In genomic region chr9:13627071-13627470, GRCh38 we compare ENCODE assay signal across 34 cellular contexts.
"Had no signal": no experiment of that assay in that cellular context is flagged by ENCODE, and none has a peak within 500 bp of the region (broad histone marks: within the 10 kb centered on the region; RNA-seq: fewer than 3 reads in every experiment).

No MANE protein-coding gene starts in this region.

- H3K4me3 ChIP-seq: MG63 had no signal

- H3K27me3 ChIP-seq: MG63 had no signal

- H3K4me2 ChIP-seq: KMS-11 had no signal

- H3K27ac ChIP-seq: KMS-11 had no signal

- H3K9ac ChIP-seq: KMS-11 had no signal

- DNase-seq: Kasumi-1, MG63, MM.1S, MV-4-11, NCI-H1048, NCI-H1092, NCI-H1092 treated with DMSO at 0.1 percent for 48 hours, NCI-H1105, NCI-H1105 treated with DMSO at 0.1 percent for 48 hours, NCI-H1417, NCI-H1417 treated with DMSO at 0.1 percent for 48 hours, NCI-H1436, NCI-H1436 treated with DMSO at 0.1 percent for 48 hours, NCI-H146, NCI-H1694, NCI-H1694 treated with DMSO at 0.1 percent for 48 hours, NCI-H187, NCI-H187 treated with DMSO at 0.1 percent for 48 hours, NCI-H1930, NCI-H2029, NCI-H2029 treated with DMSO at 0.1 percent for 48 hours, NCI-H2081, NCI-H2081 treated with DMSO at 0.1 percent for 48 hours, NCI-H2107, NCI-H2171, NCI-H2171 treated with DMSO at 0.1 percent for 48 hours, NCI-H2227 treated with DMSO at 0.1 percent for 48 hours, NCI-H226, NCI-H345, NCI-H446, NCI-H446 treated with DMSO at 0.1 percent for 48 hours, NCI-H510A, NCI-H510A treated with DMSO at 0.1 percent for 48 hours had no signal

- H3K36me3 ChIP-seq: MG63 had no signal
